ENCODE assay signal across 1 cellular context in the genomic region with DNA sequence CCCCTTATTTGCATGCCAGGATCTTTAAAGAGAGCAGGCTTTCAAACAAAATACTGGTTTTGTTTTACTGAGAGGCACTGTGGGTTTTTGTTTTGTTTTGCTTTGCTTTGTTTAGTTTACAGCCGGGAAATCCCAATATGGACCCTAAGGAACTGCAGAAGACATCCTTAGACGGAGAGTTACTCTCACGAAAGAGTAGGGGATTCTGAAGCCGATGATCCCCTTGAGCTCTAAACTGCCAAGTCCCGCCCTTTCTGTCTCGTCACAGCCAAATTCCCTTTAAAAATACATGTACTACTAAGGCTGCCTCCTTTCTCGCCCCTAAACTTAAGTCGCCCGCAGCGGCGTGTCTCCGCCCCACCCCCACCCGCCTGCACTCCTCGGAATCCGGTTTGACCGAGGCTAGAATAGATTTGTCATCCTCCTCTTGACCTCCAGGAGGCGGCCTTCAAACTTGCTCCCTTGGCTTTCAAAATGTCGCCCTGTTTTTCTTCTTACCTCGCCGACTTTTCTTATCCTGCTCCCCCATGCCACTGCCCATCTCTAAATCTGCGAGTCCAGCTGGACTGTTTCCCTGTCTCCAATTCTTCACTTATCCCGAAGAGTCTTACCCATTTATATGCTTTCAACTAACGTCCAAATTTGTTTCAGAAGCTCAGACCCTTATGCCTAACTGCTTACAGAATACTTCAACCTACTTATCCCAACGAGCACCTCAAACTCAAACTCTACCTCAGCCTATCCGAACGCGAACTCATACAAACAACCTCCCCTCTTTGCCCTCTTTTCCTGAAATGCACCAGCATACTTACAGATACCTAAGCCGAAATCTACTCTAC.
TF ChIP-seq lines count a peak whose summit lies in the region.

No MANE protein-coding gene starts in this region.

TF ChIP-seq in HEK293, 187 proteins besides CTCF, POLR2A, EP300 and RAD21 (continued from another document and continues in another):
- TF ChIP-seq ZSCAN18 (tag by site-specific recombination; IDR thresholded peaks at IDR 0.05) (no peak), ZNF585B (tag by site-specific recombination; IDR thresholded peaks at IDR 0.05) (no peak), ZFP69B (tag by site-specific recombination; IDR thresholded peaks at IDR 0.05) (peak; percentile 70), ZNF830 (tag by site-specific recombination; IDR thresholded peaks at IDR 0.05; ENCODE audit: low read depth) (no peak), BCL11B (tag by site-specific recombination; IDR thresholded peaks at IDR 0.05; ENCODE audit: low read depth) (peak; percentile 61; the same call in 1 of the 2 replicates), ZNF24 (tag by site-specific recombination; IDR thresholded peaks at IDR 0.05) (peak; percentile 61; the same call in 1 of the 2 replicates), IKZF3 (tag by site-specific recombination; IDR thresholded peaks at IDR 0.05) (peak; percentile 58), ZNF239 (tag by site-specific recombination; IDR thresholded peaks at IDR 0.05) (no peak), ZNF280C (tag by site-specific recombination; IDR thresholded peaks at IDR 0.05) (no peak), ZNF777 (tag by site-specific recombination; IDR thresholded peaks at IDR 0.05; ENCODE audit: borderline replicate concordance) (0 out of 2 replicates have a peak, but pooled peaks have one; percentile 12), KLF9 (tag by site-specific recombination; IDR thresholded peaks at IDR 0.05; ENCODE audit: low read depth) (peak; percentile 69), ZNF521 (tag by site-specific recombination; IDR thresholded peaks at IDR 0.05) (no peak), ZNF670 (tag by site-specific recombination; IDR thresholded peaks at IDR 0.05; ENCODE audit: low read depth) (no peak), ZNF114 (tag by site-specific recombination; IDR thresholded peaks at IDR 0.05) (no peak), ZBTB1 (tag by site-specific recombination; IDR thresholded peaks at IDR 0.05) (no peak; the same call in 1 of the 2 replicates), GLI2 (tag by site-specific recombination; IDR thresholded peaks at IDR 0.05; ENCODE audit: borderline replicate concordance, low read depth) (no peak), ZNF214 (tag by site-specific recombination; IDR thresholded peaks at IDR 0.05; ENCODE audit: borderline replicate concordance) (no peak), ZNF324 (tag by site-specific recombination; IDR thresholded peaks at IDR 0.05) (peak; percentile 37; the same call in 1 of the 2 replicates), ZNF707 (tag by site-specific recombination; IDR thresholded peaks at IDR 0.05) (no peak), ZNF335 (tag by site-specific recombination; conservative IDR thresholded peaks at IDR 0.05) (peak; percentile 88), ZNF19 (tag by site-specific recombination; IDR thresholded peaks at IDR 0.05; ENCODE audit: low read depth) (no peak), INSM2 (tag by site-specific recombination; IDR thresholded peaks at IDR 0.05) (peak; percentile 63), ZNF600 (tag by site-specific recombination; IDR thresholded peaks at IDR 0.05) (peak; percentile 59; the same call in 1 of the 2 replicates), ZSCAN23 (tag by site-specific recombination; IDR thresholded peaks at IDR 0.05) (0 out of 2 replicates have a peak, but pooled peaks have one; percentile 15), ZBTB7A (tag by site-specific recombination; IDR thresholded peaks at IDR 0.05; ENCODE audit: low read depth) (0 out of 2 replicates have a peak, but pooled peaks have one; percentile 57), PATZ1 (tag by site-specific recombination; IDR thresholded peaks at IDR 0.05) (peak; percentile 57; the same call in 1 of the 2 replicates), ZBTB8A (tag by site-specific recombination; IDR thresholded peaks at IDR 0.05) (0 out of 2 replicates have a peak, but pooled peaks have one; percentile 26), ZNF510 (tag by site-specific recombination; IDR thresholded peaks at IDR 0.05; ENCODE audit: insufficient replicate concordance) (no peak), ZNF16 (tag by site-specific recombination; IDR thresholded peaks at IDR 0.05; ENCODE audit: low read depth) (no peak), TRIM28 (IDR thresholded peaks at IDR 0.05; ENCODE audit: borderline replicate concordance, low read length) (peak; percentile 71; the same call in 1 of the 2 replicates), WT1 (tag by site-specific recombination; IDR thresholded peaks at IDR 0.05) (0 out of 2 replicates have a peak, but pooled peaks have one; percentile 8), ZNF48 (tag by site-specific recombination; IDR thresholded peaks at IDR 0.05) (no peak), PRDM6 (tag by site-specific recombination; IDR thresholded peaks at IDR 0.05) (peak; percentile 72), ZEB2 (tag by site-specific recombination; IDR thresholded peaks at IDR 0.05) (peak; percentile 97)
- TF ChIP-seq, protein P1, sequence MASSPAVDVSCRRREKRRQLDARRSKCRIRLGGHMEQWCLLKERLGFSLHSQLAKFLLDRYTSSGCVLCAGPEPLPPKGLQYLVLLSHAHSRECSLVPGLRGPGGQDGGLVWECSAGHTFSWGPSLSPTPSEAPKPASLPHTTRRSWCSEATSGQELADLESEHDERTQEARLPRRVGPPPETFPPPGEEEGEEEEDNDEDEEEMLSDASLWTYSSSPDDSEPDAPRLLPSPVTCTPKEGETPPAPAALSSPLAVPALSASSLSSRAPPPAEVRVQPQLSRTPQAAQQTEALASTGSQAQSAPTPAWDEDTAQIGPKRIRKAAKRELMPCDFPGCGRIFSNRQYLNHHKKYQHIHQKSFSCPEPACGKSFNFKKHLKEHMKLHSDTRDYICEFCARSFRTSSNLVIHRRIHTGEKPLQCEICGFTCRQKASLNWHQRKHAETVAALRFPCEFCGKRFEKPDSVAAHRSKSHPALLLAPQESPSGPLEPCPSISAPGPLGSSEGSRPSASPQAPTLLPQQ (tag by site-specific recombination; IDR thresholded peaks at IDR 0.05): 0 out of 2 replicates have a peak, but pooled peaks have one; percentile 60
- TF ChIP-seq, protein P2, sequence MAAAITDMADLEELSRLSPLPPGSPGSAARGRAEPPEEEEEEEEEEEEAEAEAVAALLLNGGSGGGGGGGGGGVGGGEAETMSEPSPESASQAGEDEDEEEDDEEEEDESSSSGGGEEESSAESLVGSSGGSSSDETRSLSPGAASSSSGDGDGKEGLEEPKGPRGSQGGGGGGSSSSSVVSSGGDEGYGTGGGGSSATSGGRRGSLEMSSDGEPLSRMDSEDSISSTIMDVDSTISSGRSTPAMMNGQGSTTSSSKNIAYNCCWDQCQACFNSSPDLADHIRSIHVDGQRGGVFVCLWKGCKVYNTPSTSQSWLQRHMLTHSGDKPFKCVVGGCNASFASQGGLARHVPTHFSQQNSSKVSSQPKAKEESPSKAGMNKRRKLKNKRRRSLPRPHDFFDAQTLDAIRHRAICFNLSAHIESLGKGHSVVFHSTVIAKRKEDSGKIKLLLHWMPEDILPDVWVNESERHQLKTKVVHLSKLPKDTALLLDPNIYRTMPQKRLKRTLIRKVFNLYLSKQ (tag by site-specific recombination; IDR thresholded peaks at IDR 0.05; ENCODE audit: borderline replicate concordance): no peak
- TF ChIP-seq, protein P3, sequence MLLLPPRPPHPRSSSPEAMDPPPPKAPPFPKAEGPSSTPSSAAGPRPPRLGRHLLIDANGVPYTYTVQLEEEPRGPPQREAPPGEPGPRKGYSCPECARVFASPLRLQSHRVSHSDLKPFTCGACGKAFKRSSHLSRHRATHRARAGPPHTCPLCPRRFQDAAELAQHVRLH (tag by site-specific recombination; IDR thresholded peaks at IDR 0.05): 0 out of 2 replicates have a peak, but pooled peaks have one; percentile 40
- TF ChIP-seq, protein P4, sequence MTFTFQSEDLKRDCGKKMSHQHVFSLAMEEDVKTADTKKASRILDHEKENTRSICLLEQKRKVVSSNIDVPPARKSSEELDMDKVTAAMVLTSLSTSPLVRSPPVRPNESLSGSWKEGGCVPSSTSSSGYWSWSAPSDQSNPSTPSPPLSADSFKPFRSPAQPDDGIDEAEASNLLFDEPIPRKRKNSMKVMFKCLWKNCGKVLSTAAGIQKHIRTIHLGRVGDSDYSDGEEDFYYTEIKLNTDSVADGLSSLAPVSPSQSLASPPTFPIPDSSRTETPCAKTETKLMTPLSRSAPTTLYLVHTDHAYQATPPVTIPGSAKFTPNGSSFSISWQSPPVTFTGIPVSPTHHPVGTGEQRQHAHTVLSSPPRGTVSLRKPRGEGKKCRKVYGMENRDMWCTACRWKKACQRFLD (tag by site-specific recombination; IDR thresholded peaks at IDR 0.05): no peak
- TF ChIP-seq, protein P5, sequence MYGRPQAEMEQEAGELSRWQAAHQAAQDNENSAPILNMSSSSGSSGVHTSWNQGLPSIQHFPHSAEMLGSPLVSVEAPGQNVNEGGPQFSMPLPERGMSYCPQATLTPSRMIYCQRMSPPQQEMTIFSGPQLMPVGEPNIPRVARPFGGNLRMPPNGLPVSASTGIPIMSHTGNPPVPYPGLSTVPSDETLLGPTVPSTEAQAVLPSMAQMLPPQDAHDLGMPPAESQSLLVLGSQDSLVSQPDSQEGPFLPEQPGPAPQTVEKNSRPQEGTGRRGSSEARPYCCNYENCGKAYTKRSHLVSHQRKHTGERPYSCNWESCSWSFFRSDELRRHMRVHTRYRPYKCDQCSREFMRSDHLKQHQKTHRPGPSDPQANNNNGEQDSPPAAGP (tag by site-specific recombination; IDR thresholded peaks at IDR 0.05): peak; percentile 60; the same call in 1 of the 2 replicates
- TF ChIP-seq, protein P6, sequence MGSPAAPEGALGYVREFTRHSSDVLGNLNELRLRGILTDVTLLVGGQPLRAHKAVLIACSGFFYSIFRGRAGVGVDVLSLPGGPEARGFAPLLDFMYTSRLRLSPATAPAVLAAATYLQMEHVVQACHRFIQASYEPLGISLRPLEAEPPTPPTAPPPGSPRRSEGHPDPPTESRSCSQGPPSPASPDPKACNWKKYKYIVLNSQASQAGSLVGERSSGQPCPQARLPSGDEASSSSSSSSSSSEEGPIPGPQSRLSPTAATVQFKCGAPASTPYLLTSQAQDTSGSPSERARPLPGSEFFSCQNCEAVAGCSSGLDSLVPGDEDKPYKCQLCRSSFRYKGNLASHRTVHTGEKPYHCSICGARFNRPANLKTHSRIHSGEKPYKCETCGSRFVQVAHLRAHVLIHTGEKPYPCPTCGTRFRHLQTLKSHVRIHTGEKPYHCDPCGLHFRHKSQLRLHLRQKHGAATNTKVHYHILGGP (tag by site-specific recombination; IDR thresholded peaks at IDR 0.05): no peak
